10 cellular contexts compared by ENCODE assay signal in the genomic region with DNA sequence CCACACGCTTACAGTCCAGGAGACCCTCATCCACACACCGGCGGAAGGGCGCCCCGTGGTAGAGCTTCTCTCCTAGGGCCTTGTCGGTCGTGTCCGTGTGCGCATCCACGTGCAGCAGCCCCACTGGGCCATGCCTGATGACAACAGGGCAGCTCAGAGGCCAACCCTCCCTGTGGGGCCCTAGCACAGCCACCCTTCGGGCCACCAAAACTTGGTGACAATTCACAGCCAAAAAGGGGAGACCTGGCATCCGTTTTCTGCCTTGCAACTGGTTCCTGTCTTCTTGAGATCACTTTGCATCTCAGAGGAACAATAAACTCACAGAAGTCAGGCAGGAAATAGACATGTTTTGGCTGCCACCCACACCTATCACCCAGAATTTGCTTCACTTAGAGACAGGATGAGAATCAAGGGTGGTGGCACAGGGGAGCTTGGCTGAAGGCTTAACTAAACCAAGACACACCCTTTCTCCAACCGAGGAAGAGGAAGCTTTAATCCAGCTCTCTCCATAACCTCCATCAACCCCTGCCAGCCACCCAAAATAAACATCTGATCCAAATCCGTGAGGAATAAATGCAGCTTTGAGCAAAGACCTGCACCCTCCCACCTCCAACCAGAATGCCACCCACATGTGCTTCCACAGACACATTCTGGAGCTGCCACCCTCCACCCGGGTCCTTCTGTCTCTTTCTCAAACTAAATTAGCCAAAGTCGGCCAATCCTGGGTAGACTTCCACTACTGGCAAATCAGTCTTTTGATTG. TPM values are rescaled to one million over a fixed set of nuclear protein-coding genes. Genes with fewer than 3 reads are reported as not detected.
DNase-seq lines count a peak whose midpoint lies in the region; ATAC-seq lines count a peak whose summit lies in the region.
"Had no signal": no experiment of that assay in that cellular context is flagged by ENCODE, and none has a peak within 500 bp of the region (broad histone marks: within the 10 kb centered on the region; RNA-seq: fewer than 3 reads in every experiment).

No MANE protein-coding gene starts in this region.

- H3K27ac ChIP-seq in thymus (ENCODE audit: low read depth): peak overlapping the region; percentile 93
- H3K27ac ChIP-seq: esophagus muscularis mucosa had no signal

- peaks cover 52% of the 10 kb centered on the region for H3K4me1 Mint-ChIP-seq in activated CD4-positive, alpha-beta T cell treated with anti-CD3 and anti-CD28 coated beads, Interleukin-2, amount 10 ng/mL, durations not matched to agents 7 days and 5 days

- no peaks in the 10 kb centered on the region for H3K9me3 Mint-ChIP-seq in activated CD4-positive, alpha-beta T cell treated with anti-CD3 and anti-CD28 coated beads, Interleukin-2, amount 10 ng/mL, durations not matched to agents 7 days and 5 days

- H3K4me3 Mint-ChIP-seq in activated CD4-positive, alpha-beta T cell treated with anti-CD3 and anti-CD28 coated beads, Interleukin-2, amount 10 ng/mL, durations not matched to agents 7 days and 5 days: peak overlapping the region; percentile 67

- peaks cover 37% of the 10 kb centered on the region for H3K36me3 Mint-ChIP-seq in activated CD4-positive, alpha-beta T cell treated with anti-CD3 and anti-CD28 coated beads, Interleukin-2, amount 10 ng/mL, durations not matched to agents 7 days and 5 days (ENCODE audit: low read depth)

- H3K4me1 ChIP-seq in thymus (ENCODE audit: control insufficient read depth, insufficient read depth, low read length): peaks cover 10% of the 10 kb centered on the region

- ATAC-seq in esophagus mucosa (peak; percentile 76), GM19395 (IDR thresholded peaks at IDR 0.05; ENCODE audit: unreplicated experiment) (no peak)

- H3K27ac Mint-ChIP-seq in activated CD4-positive, alpha-beta T cell treated with anti-CD3 and anti-CD28 coated beads, Interleukin-2, amount 10 ng/mL, durations not matched to agents 7 days and 5 days: peak overlapping the region; percentile 99

- CTCF ChIA-PET in activated CD4-positive, alpha-beta T cell treated with anti-CD3 and anti-CD28 coated beads, Interleukin-2, amount 10 ng/mL, durations not matched to agents 7 days and 5 days (lab: Charles Lee): interaction anchor here (0.5 to 1.8 kb wide), 10 partner anchors 10 to 128 kb away, joined by 3 to 8 read pairs (median 4); no protein-coding TSS in a partner anchor

- no peak overlapping the region for H3K4me3 ChIP-seq in thymus (ENCODE audit: low read length)
- H3K4me3 ChIP-seq: esophagus muscularis mucosa had no signal

- H3K9me3 ChIP-seq in thymus (ENCODE audit: control insufficient read depth): no peaks in the 10 kb centered on the region
- H3K9me3 ChIP-seq: esophagus muscularis mucosa had no signal

- H3K27me3 ChIP-seq in thymus (ENCODE audit: control insufficient read depth, insufficient read depth): no peaks in the 10 kb centered on the region

- H3K36me3 ChIP-seq in thymus (ENCODE audit: control insufficient read depth, insufficient read depth): no peaks in the 10 kb centered on the region

- WGBS in thymus: 82% methylated on average over 16 of the region's 16 CpGs

- DNase-seq in activated T-cell treated with anti-CD3 and anti-CD28 coated beads for 1 hour (ENCODE audit: low read depth): peak; percentile 10
- no peak for DNase-seq in activated T-cell treated with anti-CD3 and anti-CD28 coated beads for 4 hours
- peak; percentile 66 for DNase-seq in activated CD4-positive, alpha-beta T cell treated with anti-CD3 and anti-CD28 coated beads, Interleukin-2, amount 10 ng/mL, durations not matched to agents 7 days and 5 days
- DNase-seq in AG20443 (ENCODE audit: low spot score): no peak
- no peak for DNase-seq in SKM-1 (lab: John Stamatoyannopoulos, UW; ENCODE audit: unreplicated experiment)
- DNase-seq: midbrain had no signal

- POLR2A ChIA-PET in activated CD4-positive, alpha-beta T cell treated with anti-CD3 and anti-CD28 coated beads, Interleukin-2, amount 10 ng/mL, durations not matched to agents 7 days and 5 days (lab: Charles Lee): no interaction called here

- H3K27me3 Mint-ChIP-seq in activated CD4-positive, alpha-beta T cell treated with anti-CD3 and anti-CD28 coated beads, Interleukin-2, amount 10 ng/mL, durations not matched to agents 7 days and 5 days: no peaks in the 10 kb centered on the region

RNA-seq across cellular contexts. Expression of a gene that starts 5.7 kb away (rescaled TPM):
- 10 to 100 TPM; 17.0 to 17.6 TPM for total RNA-seq in activated CD4-positive, alpha-beta T cell treated with anti-CD3 and anti-CD28 coated beads, Interleukin-2, amount 10 ng/mL, durations not matched to agents 7 days and 5 days
- 1.4 TPM for total RNA-seq in esophagus mucosa
- 4.2 TPM for polyA plus RNA-seq in thymus
- total RNA-seq: esophagus muscularis mucosa had no signal

RNA-seq across cellular contexts. Expression of a gene that starts 38.2 kb away (rescaled TPM):
- 10 to 100 TPM; 31.0 to 33.5 TPM for total RNA-seq in activated CD4-positive, alpha-beta T cell treated with anti-CD3 and anti-CD28 coated beads, Interleukin-2, amount 10 ng/mL, durations not matched to agents 7 days and 5 days
- 49.9 TPM for total RNA-seq in esophagus mucosa
- 10.5 TPM for polyA plus RNA-seq in thymus

RNA-seq across cellular contexts. Expression of a gene that starts 52.5 kb away (rescaled TPM):
- total RNA-seq in activated CD4-positive, alpha-beta T cell treated with anti-CD3 and anti-CD28 coated beads, Interleukin-2, amount 10 ng/mL, durations not matched to agents 7 days and 5 days: 10 to 100 TPM; 18.8 to 19.6 TPM
- total RNA-seq in esophagus mucosa: 19.8 TPM
- polyA plus RNA-seq in thymus: 8.4 TPM

RNA-seq across cellular contexts. Expression of a gene that starts 55.1 kb away (rescaled TPM):
- total RNA-seq in activated CD4-positive, alpha-beta T cell treated with anti-CD3 and anti-CD28 coated beads, Interleukin-2, amount 10 ng/mL, durations not matched to agents 7 days and 5 days: 10 to 100 TPM; 11.3 to 13.4 TPM
- total RNA-seq in esophagus mucosa: 10.1 TPM
- 27.4 TPM for polyA plus RNA-seq in thymus

Comparison
In these comparisons a context has a peak if more than half of its experiments do, and no peak if none do; other contexts are left out.
1. DNase-seq: peak in activated T-cell treated with anti-CD3 and anti-CD28 coated beads for 1 hour (single experiment) and activated CD4-positive, alpha-beta T cell treated with anti-CD3 and anti-CD28 coated beads, Interleukin-2, amount 10 ng/mL, durations not matched to agents 7 days and 5 days (single experiment); none in activated T-cell treated with anti-CD3 and anti-CD28 coated beads for 4 hours (single experiment), AG20443 (single experiment) and SKM-1 (single experiment).